9 cellular contexts compared by ENCODE assay signal in genomic region chr3:49028298-49028672, GRCh38. TPM values are rescaled to one million over a fixed set of nuclear protein-coding genes. Genes with fewer than 3 reads are reported as not detected.
DNase-seq lines count a peak whose midpoint lies in the region; TF ChIP-seq lines count a peak whose summit lies in the region.
"Had no signal": no experiment of that assay in that cellular context is flagged by ENCODE, and none has a peak within 500 bp of the region (broad histone marks: within the 10 kb centered on the region; RNA-seq: fewer than 3 reads in every experiment).

No MANE protein-coding gene starts in this region.

- WGBS in mesodermal cell (ENCODE audit: insufficient coverage in 2 of 2), 2 experiments, result 100% methylated on average over 1 of the region's 4 CpGs

- H3K4me1 ChIP-seq in HUES48 (ENCODE audit: control insufficient read depth, insufficient read depth, low read length), result peaks cover 9% of the 10 kb centered on the region
- no peaks in the 10 kb centered on the region for H3K4me1 ChIP-seq in mesodermal cell (ENCODE audit: control insufficient read depth, insufficient read depth, low read length, poor library complexity, severe bottlenecking)

- H3K9ac ChIP-seq in HUES48 (ENCODE audit: low read depth, low read length), result peak overlapping the region; percentile 86; the same call in 1 of the 2 replicates

- no peak for DNase-seq in brain microvascular endothelial cell
- DNase-seq in NCI-H1105 (lab: John Stamatoyannopoulos, UW), result no peak
- no peak for DNase-seq in SW 1271 (lab: John Stamatoyannopoulos, UW)
- DNase-seq in dermis blood vessel endothelial cell, result no peak
- no peak for DNase-seq in NCI-H2227 treated with DMSO at 0.1 percent for 48 hours (lab: John Stamatoyannopoulos, UW)
- DNase-seq: NCI-H1436 had no signal

- in situ Hi-C loops in brain microvascular endothelial cell (cut with HindIII; ENCODE audit: low pct_ligation_motif_present, low sequenced_read_pairs), result no loop called here

- H3K4me3 ChIP-seq in HUES48 (ENCODE audit: low read depth, low read length) (peak overlapping the region; percentile 81), brain microvascular endothelial cell (ENCODE audit: low read depth, low read length) (peak overlapping the region; percentile 87), mesodermal cell (ENCODE audit: extremely low read depth, insufficient read depth, low read length, poor library complexity, severe bottlenecking) (peak overlapping the region; percentile 58)

- no peaks in the 10 kb centered on the region for H3K27me3 ChIP-seq in HUES48 (ENCODE audit: control insufficient read depth, insufficient read depth, low read length)
- H3K27me3 ChIP-seq in brain microvascular endothelial cell (replicated peaks), result no peaks in the 10 kb centered on the region

- H3K36me3 ChIP-seq in HUES48 (ENCODE audit: control insufficient read depth, insufficient read depth, low read length) (peaks cover 80% of the 10 kb centered on the region), brain microvascular endothelial cell (replicated peaks) (peaks cover 62% of the 10 kb centered on the region), mesodermal cell (ENCODE audit: control insufficient read depth, insufficient read depth, low read length) (peaks cover 89% of the 10 kb centered on the region)

- no peaks in the 10 kb centered on the region for H3K9me3 ChIP-seq in HUES48 (ENCODE audit: control insufficient read depth, insufficient read depth, low read length)
- no peaks in the 10 kb centered on the region for H3K9me3 ChIP-seq in mesodermal cell (ENCODE audit: control insufficient read depth, low read length)

- H3K27ac ChIP-seq in 22Rv1, result peak overlapping the region; percentile 98
- peak overlapping the region; percentile 89 for H3K27ac ChIP-seq in HUES48 (ENCODE audit: low read depth, low read length)
- H3K27ac ChIP-seq in brain microvascular endothelial cell, result peak overlapping the region; percentile 67
- no peak overlapping the region for H3K27ac ChIP-seq in mesodermal cell (ENCODE audit: low read depth, low read length, severe bottlenecking)

- TF ChIP-seq CTCF in 22Rv1 (IDR thresholded peaks at IDR 0.05) (no peak), brain microvascular endothelial cell (IDR thresholded peaks at IDR 0.05; ENCODE audit: low read depth, low read length, missing control alignments) (no peak)

RNA-seq across cellular contexts. Expression of gene IMPDH2, which starts 0.9 kb away (rescaled TPM):
- 211 TPM for polyA plus RNA-seq in mesodermal cell (2013, experiment 1 of 2)
- 202 TPM for polyA plus RNA-seq in mesodermal cell (2013, experiment 2 of 2)
- total RNA-seq in dermis blood vessel endothelial cell, result 145 and 226 TPM in 2 replicates

RNA-seq across cellular contexts. Expression of gene NDUFAF3, which starts 6.4 kb away (rescaled TPM):
- 54.1 TPM for polyA plus RNA-seq in mesodermal cell (2013, experiment 1 of 2)
- polyA plus RNA-seq in mesodermal cell (2013, experiment 2 of 2), result 58.4 TPM
- total RNA-seq in dermis blood vessel endothelial cell, result 66.4 and 74.0 TPM in 2 replicates

RNA-seq across cellular contexts. Expression of gene DALRD3, which starts 9.9 kb away (rescaled TPM):
- 50.2 TPM for polyA plus RNA-seq in mesodermal cell (2013, experiment 1 of 2)
- polyA plus RNA-seq in mesodermal cell (2013, experiment 2 of 2), result 40.7 TPM
- 45.1 and 47.5 TPM in 2 replicates for total RNA-seq in dermis blood vessel endothelial cell

RNA-seq across cellular contexts. Expression of gene WDR6, which starts 21.1 kb away (rescaled TPM):
- polyA plus RNA-seq in mesodermal cell (2013, experiment 1 of 2), result 121 TPM
- polyA plus RNA-seq in mesodermal cell (2013, experiment 2 of 2), result 93.9 TPM
- total RNA-seq in dermis blood vessel endothelial cell, result 75.2 and 86.3 TPM in 2 replicates

RNA-seq across cellular contexts. Expression of gene P4HTM, which starts 38.2 kb away (rescaled TPM):
- 17.0 TPM for polyA plus RNA-seq in mesodermal cell (2013, experiment 1 of 2)
- polyA plus RNA-seq in mesodermal cell (2013, experiment 2 of 2), result 16.3 TPM
- total RNA-seq in dermis blood vessel endothelial cell, result 12.1 and 16.5 TPM in 2 replicates
